14 cellular contexts compared by ENCODE assay signal in genomic region chr13:100657881-100658315, GRCh38. TPM values are rescaled to one million over a fixed set of nuclear protein-coding genes. Genes with fewer than 3 reads are reported as not detected.
DNase-seq lines count a peak whose midpoint lies in the region; ATAC-seq and TF ChIP-seq lines count a peak whose summit lies in the region.
"Had no signal": no experiment of that assay in that cellular context is flagged by ENCODE, and none has a peak within 500 bp of the region (broad histone marks: within the 10 kb centered on the region; RNA-seq: fewer than 3 reads in every experiment).

No MANE protein-coding gene starts in this region.

- H3K9ac ChIP-seq in DND-41 (ENCODE audit: low read depth, low read length) = no peak overlapping the region

- H3K27me3 ChIP-seq in DND-41 (ENCODE audit: insufficient read depth, low read length, poor library complexity) = no peaks in the 10 kb centered on the region
- H3K27me3 ChIP-seq: heart left ventricle, sigmoid colon, SJSA1 had no signal

- H3K4me3 ChIP-seq in DND-41 (ENCODE audit: low read depth in 1 of 2, low read length in 2 of 2) = no peak overlapping the region
- H3K4me3 ChIP-seq: heart left ventricle, sigmoid colon, SJSA1 had no signal

- DNase-seq in DND-41 = no peak
- DNase-seq in activated T-helper 2 cell treated with anti-CD3 and anti-CD28 coated beads, Interferon-gamma antibody, Interleukin-2, Interleukin-4, amounts not matched to agents 10 μg/mL and 5 μg/mL and 100 μg/mL, durations not matched to agents 14 hours and 24 hours and 36 hours (ENCODE audit: low spot score) = no peak
- no peak for DNase-seq in naive B cell
- no peak for DNase-seq in AG08396 (ENCODE audit: low spot score)
- DNase-seq in NCI-H1417 (lab: John Stamatoyannopoulos, UW) = no peak
- DNase-seq: effector CD4-positive, alpha-beta T cell; heart left ventricle; NCI-H146; sigmoid colon had no signal

- peaks cover 57% of the 10 kb centered on the region for H3K36me3 Mint-ChIP-seq in activated T-helper 2 cell treated with anti-CD3 and anti-CD28 coated beads, Interferon-gamma antibody, Interleukin-2, Interleukin-4, amounts not matched to agents 10 μg/mL and 5 μg/mL and 100 μg/mL, durations not matched to agents 14 hours and 24 hours and 36 hours (ENCODE audit: low read depth)
- peaks cover 5 to 34% of the 10 kb centered on the region in 2 donors for H3K36me3 Mint-ChIP-seq in naive B cell

- no peak overlapping the region for H3K4me2 ChIP-seq in DND-41 (ENCODE audit: insufficient read depth, low read length)

- H3K36me3 ChIP-seq in DND-41 (ENCODE audit: insufficient read depth, low read length) = peaks cover 87% of the 10 kb centered on the region

- intact Hi-C loops in activated T-helper 2 cell treated with anti-CD3 and anti-CD28 coated beads, Interferon-gamma antibody, Interleukin-2, Interleukin-4, amounts not matched to agents 10 μg/mL and 5 μg/mL and 100 μg/mL, durations not matched to agents 14 hours and 24 hours and 36 hours (cut with micrococcal nuclease) = no loop called here

- no peaks in the 10 kb centered on the region for H3K9me3 ChIP-seq in DND-41 (ENCODE audit: insufficient read depth, low read length, severe bottlenecking)
- H3K9me3 ChIP-seq: heart left ventricle, sigmoid colon, SJSA1 had no signal

- TF ChIP-seq CTCF in DND-41 (IDR thresholded peaks at IDR 0.05; ENCODE audit: borderline replicate concordance, extremely low read depth, low read length, poor library complexity, severe bottlenecking) = no peak

- H3K4me3 Mint-ChIP-seq in activated T-helper 2 cell treated with anti-CD3 and anti-CD28 coated beads, Interferon-gamma antibody, Interleukin-2, Interleukin-4, amounts not matched to agents 10 μg/mL and 5 μg/mL and 100 μg/mL, durations not matched to agents 14 hours and 24 hours and 36 hours (ENCODE audit: low read depth) = no peak overlapping the region
- H3K4me3 Mint-ChIP-seq in naive B cell = peak overlapping the region in 1 of 8 donors; percentile 71
- H3K4me3 Mint-ChIP-seq: mesothelial cell of epicardium had no signal

- H4K20me1 ChIP-seq in DND-41 (ENCODE audit: insufficient read depth, low read length) = 0 out of 2 replicates have a peak, but pooled peaks cover 3% of the 10 kb centered on the region

- no peak; the same call in 2 of the 3 replicates for ATAC-seq in DND-41 (ENCODE audit: insufficient read depth, low read depth)
- ATAC-seq in GM21825 (IDR thresholded peaks at IDR 0.05; ENCODE audit: unreplicated experiment) = peak; percentile 13
- ATAC-seq in naive B cell (ENCODE audit: low read depth in 2 of 2) = no peak
- ATAC-seq in HG03108 (IDR thresholded peaks at IDR 0.05; ENCODE audit: unreplicated experiment) = no peak
- ATAC-seq in HG03196 (IDR thresholded peaks at IDR 0.05; ENCODE audit: unreplicated experiment) = no peak

- no peaks in the 10 kb centered on the region for H3K9me3 Mint-ChIP-seq in activated T-helper 2 cell treated with anti-CD3 and anti-CD28 coated beads, Interferon-gamma antibody, Interleukin-2, Interleukin-4, amounts not matched to agents 10 μg/mL and 5 μg/mL and 100 μg/mL, durations not matched to agents 14 hours and 24 hours and 36 hours
- H3K9me3 Mint-ChIP-seq in naive B cell = no peaks in the 10 kb centered on the region
- H3K9me3 Mint-ChIP-seq: mesothelial cell of epicardium had no signal

- no peak overlapping the region for H2AFZ ChIP-seq in DND-41 (ENCODE audit: low read depth, low read length)

- H3K27me3 Mint-ChIP-seq in activated T-helper 2 cell treated with anti-CD3 and anti-CD28 coated beads, Interferon-gamma antibody, Interleukin-2, Interleukin-4, amounts not matched to agents 10 μg/mL and 5 μg/mL and 100 μg/mL, durations not matched to agents 14 hours and 24 hours and 36 hours (ENCODE audit: low read depth) = no peaks in the 10 kb centered on the region
- H3K27me3 Mint-ChIP-seq in naive B cell = no peaks in the 10 kb centered on the region

- H3K27ac Mint-ChIP-seq in activated T-helper 2 cell treated with anti-CD3 and anti-CD28 coated beads, Interferon-gamma antibody, Interleukin-2, Interleukin-4, amounts not matched to agents 10 μg/mL and 5 μg/mL and 100 μg/mL, durations not matched to agents 14 hours and 24 hours and 36 hours = peak overlapping the region; percentile 79
- peak overlapping the region in 4 of 6 donors; percentile 43 to 82 (median 70) for H3K27ac Mint-ChIP-seq in naive B cell
- H3K27ac Mint-ChIP-seq: mesothelial cell of epicardium had no signal

- H3K79me2 ChIP-seq in DND-41 (ENCODE audit: insufficient read depth, low read length) = no peaks in the 10 kb centered on the region

- peaks cover 22% of the 10 kb centered on the region for H3K4me1 Mint-ChIP-seq in activated T-helper 2 cell treated with anti-CD3 and anti-CD28 coated beads, Interferon-gamma antibody, Interleukin-2, Interleukin-4, amounts not matched to agents 10 μg/mL and 5 μg/mL and 100 μg/mL, durations not matched to agents 14 hours and 24 hours and 36 hours (ENCODE audit: low read depth)
- peaks cover 6 to 19% (median 8%) of the 10 kb centered on the region in 3 donors for H3K4me1 Mint-ChIP-seq in naive B cell
- H3K4me1 Mint-ChIP-seq: mesothelial cell of epicardium had no signal

- 0 out of 2 replicates have a peak overlapping the region, but pooled peaks have one; percentile 7 for H3K27ac ChIP-seq in DND-41 (ENCODE audit: low read length)
- H3K27ac ChIP-seq: heart left ventricle, sigmoid colon, SJSA1 had no signal

- peaks cover 21% of the 10 kb centered on the region for H3K4me1 ChIP-seq in DND-41 (ENCODE audit: insufficient read depth, low read length)
- H3K4me1 ChIP-seq: sigmoid colon, SJSA1 had no signal

RNA-seq across cellular contexts. Expression of gene TMTC4, which starts 16.7 kb away (rescaled TPM):
- 19.2 and 20.3 TPM in 2 replicates for total RNA-seq in activated T-helper 2 cell treated with anti-CD3 and anti-CD28 coated beads, Interferon-gamma antibody, Interleukin-2, Interleukin-4, amounts not matched to agents 10 μg/mL and 5 μg/mL and 100 μg/mL, durations not matched to agents 14 hours and 24 hours and 36 hours
- polyA plus RNA-seq in naive B cell (ENCODE audit: low read depth in 6 of 6) = 1 to 10 TPM; 1.5 to 8.5 (median 4.7) TPM
